8 cellular contexts compared by ENCODE assay signal in the genomic region with DNA sequence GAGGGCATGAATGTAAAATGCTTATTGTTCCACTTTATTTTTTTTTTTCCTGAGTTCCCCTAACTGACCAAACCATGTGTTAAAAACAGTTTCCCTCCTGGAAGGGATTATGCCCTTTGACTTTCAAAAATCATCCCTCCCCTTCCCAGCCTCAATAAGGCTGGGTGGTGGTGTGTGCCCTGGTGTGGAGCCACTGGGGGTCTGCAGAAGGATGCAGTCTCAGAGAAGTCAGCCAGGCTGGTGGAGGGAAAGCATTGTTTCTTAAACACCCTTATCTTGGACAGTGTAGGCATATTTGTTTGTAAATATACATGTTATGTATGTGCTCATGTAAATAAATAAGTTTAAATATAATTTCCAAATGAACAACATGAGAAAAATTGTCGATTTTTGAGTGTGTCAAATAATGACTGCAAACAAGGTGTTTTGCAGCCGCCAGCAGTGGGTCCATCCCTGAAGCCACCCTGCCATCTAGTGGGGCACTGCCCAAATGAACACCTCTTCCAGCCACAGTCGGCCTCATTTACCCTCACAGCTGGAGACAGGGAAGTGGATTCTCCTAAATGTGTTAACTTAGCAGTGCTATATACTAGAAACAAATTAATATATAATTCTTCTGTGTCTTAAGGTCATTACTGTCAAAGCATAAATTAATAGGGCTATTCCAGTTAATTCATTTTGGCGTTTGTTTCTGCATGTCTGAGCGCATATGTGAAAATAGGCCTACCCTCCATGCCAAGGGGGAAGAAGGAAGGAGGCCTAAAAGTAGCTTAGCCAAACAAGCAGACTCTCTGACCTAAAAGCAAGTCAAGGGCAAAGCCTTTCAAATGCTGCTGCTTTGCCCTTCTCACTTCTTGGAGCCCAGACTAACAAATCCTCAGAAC.
DNase-seq lines count a peak whose midpoint lies in the region; ATAC-seq and TF ChIP-seq lines count a peak whose summit lies in the region.

No MANE protein-coding gene starts in this region.

- no peaks in the 10 kb centered on the region for H3K36me3 Mint-ChIP-seq in CD8-positive, alpha-beta T cell

- CTCF ChIA-PET in CD8-positive, alpha-beta T cell (lab: Charles Lee): no interaction called here

- H3K27ac Mint-ChIP-seq in CD8-positive, alpha-beta T cell: no peak overlapping the region

- intact Hi-C loops in CD8-positive, alpha-beta T cell (cut with DNase I, micrococcal nuclease): no loop called here

- no peaks in the 10 kb centered on the region for H3K9me3 Mint-ChIP-seq in CD8-positive, alpha-beta T cell

- no peaks in the 10 kb centered on the region for H3K9me3 ChIP-seq in CD8-positive, alpha-beta T cell (ENCODE audit: low read length)

- POLR2A ChIA-PET in CD8-positive, alpha-beta T cell (lab: Charles Lee): no interaction called here

- H3K27me3 Mint-ChIP-seq in CD8-positive, alpha-beta T cell (ENCODE audit: low read depth): peaks cover 4% of the 10 kb centered on the region

- no peak overlapping the region for H3K27ac ChIP-seq in CD8-positive, alpha-beta T cell (ENCODE audit: low read depth, low read length)

- no peaks in the 10 kb centered on the region for H3K36me3 ChIP-seq in CD8-positive, alpha-beta T cell (ENCODE audit: insufficient read depth, low read length)

- H3K27me3 ChIP-seq in CD8-positive, alpha-beta T cell (ENCODE audit: insufficient read depth, low read length): no peaks in the 10 kb centered on the region

- H3K4me3 ChIP-seq in HFF-Myc (replicated peaks; ENCODE audit: low read depth, low read length) (no peak overlapping the region), foreskin fibroblast (ENCODE audit: low read depth in 1 of 2, low read length in 2 of 2) (no peak overlapping the region)
- H3K4me3 ChIP-seq in CD8-positive, alpha-beta T cell (ENCODE audit: low read depth, low read length): no peak overlapping the region

- no peaks in the 10 kb centered on the region for H3K4me1 Mint-ChIP-seq in CD8-positive, alpha-beta T cell (ENCODE audit: low read depth)

- DNase-seq in NOMO-1 treated with DMSO at 0.1 percent for 48 hours (lab: John Stamatoyannopoulos, UW; ENCODE audit: unreplicated experiment) (peak; percentile 1), NOMO-1 treated with dmso at 0.1 percent for 144 hours (lab: John Stamatoyannopoulos, UW; ENCODE audit: unreplicated experiment) (no peak), HFF-Myc (ENCODE audit: extremely low read depth, low read depth) (no peak), NCI-H1694 (lab: John Stamatoyannopoulos, UW) (peak; percentile 56), SW 1271 (lab: John Stamatoyannopoulos, UW) (peak; percentile 1 to 48), foreskin fibroblast (peak; percentile 23 to 57), pulmonary artery endothelial cell (ENCODE audit: low read depth, low spot score) (peak; percentile 24)
- no peak for DNase-seq in CD8-positive, alpha-beta T cell

- TF ChIP-seq CTCF in HFF-Myc (IDR thresholded peaks at IDR 0.05; ENCODE audit: low read depth, low read length, missing control alignments) (peak; percentile 66), foreskin fibroblast (IDR thresholded peaks at IDR 0.05; ENCODE audit: low read depth, low read length) (peak; percentile 73)
- TF ChIP-seq CTCF in CD8-positive, alpha-beta T cell (IDR thresholded peaks at IDR 0.05): no peak

- no peak for ATAC-seq in CD8-positive, alpha-beta T cell

- H3K4me3 Mint-ChIP-seq in CD8-positive, alpha-beta T cell: no peak overlapping the region

- no peaks in the 10 kb centered on the region for H3K4me1 ChIP-seq in CD8-positive, alpha-beta T cell (ENCODE audit: insufficient read depth, low read length)

Comparison
In these comparisons a context has a peak if more than half of its experiments do, and no peak if none do; other contexts are left out.
1. DNase-seq: peak in NOMO-1 treated with DMSO at 0.1 percent for 48 hours (single experiment), NCI-H1694 (single experiment), SW 1271 (2 of 2), foreskin fibroblast (2 of 2) and pulmonary artery endothelial cell (single experiment); none in NOMO-1 treated with dmso at 0.1 percent for 144 hours (single experiment), HFF-Myc (single experiment) and CD8-positive, alpha-beta T cell (0 of 7).